Comparison of ENCODE assay signal across 14 cellular contexts in the genomic region with DNA sequence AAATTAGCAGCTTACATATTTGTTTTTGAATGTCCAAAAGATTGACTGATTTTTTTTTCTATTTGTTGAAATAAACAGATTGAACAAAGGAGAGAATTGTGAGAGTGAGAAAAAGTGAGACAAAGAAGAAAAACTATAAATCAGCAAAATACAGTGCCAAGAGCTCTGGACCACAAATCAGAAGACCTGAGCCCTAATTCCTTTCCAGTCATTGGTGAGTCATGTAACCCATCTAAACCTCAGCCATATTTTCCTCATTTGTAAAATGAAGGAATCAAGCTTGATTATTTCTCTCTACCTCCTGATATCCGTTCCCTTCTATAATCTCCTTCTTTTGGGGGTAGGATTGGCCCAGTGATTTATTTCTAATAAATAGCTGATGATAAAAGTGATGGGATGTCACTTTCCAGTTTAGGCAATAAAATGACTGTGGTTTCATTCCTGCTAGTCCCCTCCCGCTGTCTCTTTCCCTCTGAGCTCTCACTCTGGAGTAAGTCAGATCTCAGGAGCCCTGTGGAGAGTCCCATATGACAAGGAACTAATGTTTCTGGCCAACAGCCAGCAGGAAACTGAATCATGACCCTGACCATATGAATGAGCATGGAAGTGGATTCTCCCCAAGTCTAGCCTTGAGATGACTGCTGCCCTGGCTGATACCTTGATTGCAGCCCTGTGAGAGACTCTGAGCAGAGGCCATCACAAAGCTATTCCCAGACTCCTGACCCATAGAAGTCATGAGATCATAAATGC.
A peak's percentile ranks its signal among the peaks of the same experiment; 100 is the strongest.
DNase-seq lines count a peak whose midpoint lies in the region; ATAC-seq and TF ChIP-seq lines count a peak whose summit lies in the region.
"Had no signal": no experiment of that assay in that cellular context is flagged by ENCODE, and none has a peak within 500 bp of the region (broad histone marks: within the 10 kb centered on the region; RNA-seq: fewer than 3 reads in every experiment).

No MANE protein-coding gene starts in this region.

- in situ Hi-C loops in HAP-1 (cut with MboI; ENCODE audit: low sequenced_read_pairs) = no loop called here

- POLR2A ChIA-PET in RWPE1 (lab: Yijun Ruan, JAX; ENCODE audit: low non-redundant PET) = no interaction called here

- no peaks in the 10 kb centered on the region; the same call in 1 of the 2 replicates for H3K27me3 ChIP-seq in HAP-1 (ENCODE audit: low read depth)
- H3K27me3 ChIP-seq: SJSA1 had no signal

- no peak for ATAC-seq in HG03521 (IDR thresholded peaks at IDR 0.05; ENCODE audit: unreplicated experiment)

- CTCF ChIA-PET in RWPE1 (lab: Yijun Ruan, JAX) = interaction anchor here (0.7 kb wide), 1 partner anchor 267 kb away, joined by 3 read pairs; no protein-coding TSS in a partner anchor

- H3K4me1 ChIP-seq in HAP-1 = no peaks in the 10 kb centered on the region
- H3K4me1 ChIP-seq: SJSA1 had no signal

- H3K27ac ChIP-seq in RWPE1 = no peak overlapping the region
- H3K27ac ChIP-seq: HL-60, SJSA1 had no signal

- TF ChIP-seq CTCF in RWPE1 (conservative IDR thresholded peaks at IDR 0.05; ENCODE audit: low read depth) = no peak

- H3K9me3 ChIP-seq in HAP-1 = no peaks in the 10 kb centered on the region
- H3K9me3 ChIP-seq: SJSA1 had no signal

- DNase-seq in Daoy (ENCODE audit: low read depth) = peak; percentile 93
- peak; percentile 37 for DNase-seq in NCI-H2029 (lab: John Stamatoyannopoulos, UW)
- DNase-seq in brain pericyte (ENCODE audit: low read depth, low spot score) = peak; percentile 13
- peak; percentile 11 for DNase-seq in myocyte (ENCODE audit: low read depth)
- no peak for DNase-seq in NCI-H1105 (lab: John Stamatoyannopoulos, UW)
- no peak for DNase-seq in RWPE1 (ENCODE audit: low spot score)
- no peak for DNase-seq in HAP-1 (ENCODE audit: low spot score in 2 of 2)
- DNase-seq: activated T-cell treated with anti-CD3 and anti-CD28 coated beads for 4 hours; NCI-H526 treated with DMSO at 0.1 percent for 48 hours; posterior cingulate gyrus; stimulated activated CD4-positive, alpha-beta T cell treated with anti-CD3 and anti-CD28 coated beads, Interleukin-2, amount 100 ng/mL, for 48 hours had no signal

- no peaks in the 10 kb centered on the region for H3K36me3 ChIP-seq in HAP-1 (replicated peaks)
- H3K36me3 ChIP-seq: SJSA1 had no signal

- no peak overlapping the region for H3K4me3 ChIP-seq in HAP-1
- H3K4me3 ChIP-seq: SJSA1 had no signal

Comparison
In these comparisons a context has a peak if more than half of its experiments do, and no peak if none do; other contexts are left out.
1. DNase-seq: peak in Daoy (single experiment), NCI-H2029 (single experiment), brain pericyte (single experiment) and myocyte (single experiment); none in NCI-H1105 (single experiment), RWPE1 (single experiment) and HAP-1 (0 of 2).